ENCODE assay signal across 35 cellular contexts in the genomic region with DNA sequence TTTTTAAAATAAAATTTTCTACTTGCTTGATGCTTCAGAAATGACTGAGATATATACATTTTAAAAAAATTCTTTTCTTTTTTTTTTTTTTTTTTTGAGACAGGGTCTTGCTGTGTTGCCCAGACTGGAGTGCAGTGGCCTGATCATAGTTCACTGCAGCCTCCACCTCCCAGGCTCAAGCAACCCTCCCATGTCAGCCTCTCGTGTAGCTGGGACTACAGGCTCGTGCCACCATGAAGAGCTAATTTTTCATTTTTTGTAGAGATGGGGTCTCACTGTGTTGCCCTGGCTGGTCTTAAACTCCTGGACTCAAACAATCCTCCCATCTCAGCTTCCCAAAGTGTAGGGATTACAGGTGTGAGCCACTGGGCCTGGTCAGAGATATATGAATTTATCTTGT. TPM values are rescaled to one million over a fixed set of nuclear protein-coding genes. Genes with fewer than 3 reads are reported as not detected.
"Had no signal": no experiment of that assay in that cellular context is flagged by ENCODE, and none has a peak within 500 bp of the region (broad histone marks: within the 10 kb centered on the region; RNA-seq: fewer than 3 reads in every experiment).

No MANE protein-coding gene starts in this region.

- H3K36me3 ChIP-seq: adrenal gland, brain microvascular endothelial cell, breast epithelium had no signal

- H3K4me1 Mint-ChIP-seq: activated CD4-positive, alpha-beta T cell treated with anti-CD3 and anti-CD28 coated beads for 36 hours; activated CD8-positive, alpha-beta memory T cell treated with anti-CD3 and anti-CD28 coated beads, Interleukin-2, amount 10 ng/mL, durations not matched to agents 7 days and 5 days; activated naive CD8-positive, alpha-beta T cell treated with anti-CD3 and anti-CD28 coated beads for 36 hours had no signal

- H3K36me3 Mint-ChIP-seq: activated CD8-positive, alpha-beta memory T cell treated with anti-CD3 and anti-CD28 coated beads, Interleukin-2, amount 10 ng/mL, durations not matched to agents 7 days and 5 days; activated naive CD8-positive, alpha-beta T cell treated with anti-CD3 and anti-CD28 coated beads for 36 hours had no signal

- H3K4me1 ChIP-seq: adrenal gland, breast epithelium had no signal

- H3K9me3 ChIP-seq: adrenal gland, body of pancreas, breast epithelium had no signal

- DNase-seq: activated CD4-positive, alpha-beta memory T cell treated with anti-CD3 and anti-CD28 coated beads, Interleukin-2, amount 10 ng/mL, durations not matched to agents 7 days and 5 days; activated CD4-positive, alpha-beta T cell treated with anti-CD3 and anti-CD28 coated beads for 1 hour; activated CD4-positive, alpha-beta T cell treated with anti-CD3 and anti-CD28 coated beads for 36 hours; activated CD4-positive, alpha-beta T cell treated with anti-CD3 and anti-CD28 coated beads for 48 hours; activated CD4-positive, alpha-beta T cell treated with anti-CD3 and anti-CD28 coated beads, Interleukin-2, amount 10 ng/mL, durations not matched to agents 7 days and 5 days; activated CD4-positive, alpha-beta T cell treated with anti-CD3 and anti-CD28 coated beads, Interleukin-2, amount 50 U/mL, for 48 hours; activated CD4-positive, CD25-positive, alpha-beta regulatory T cell; activated CD8-positive, alpha-beta memory T cell treated with anti-CD3 and anti-CD28 coated beads for 24 hours; activated CD8-positive, alpha-beta memory T cell treated with anti-CD3 and anti-CD28 coated beads, Interleukin-2, amount 10 ng/mL, durations not matched to agents 7 days and 5 days; activated CD8-positive, alpha-beta memory T cell treated with anti-CD3 and anti-CD28 coated beads, Interleukin-2, amount 50 U/mL, for 48 hours; activated CD8-positive, alpha-beta T cell treated with anti-CD3 and anti-CD28 coated beads, Interleukin-2, amount 10 ng/mL, durations not matched to agents 7 days and 5 days; activated effector memory CD4-positive, alpha-beta T cell treated with Interleukin-2 at 50 U/mL for 16 hours; activated gamma-delta T cell treated with Interleukin-2 at 50 U/mL for 16 hours; activated naive CD4-positive, alpha-beta T cell; activated naive CD4-positive, alpha-beta T cell treated with anti-CD3 and anti-CD28 coated beads for 36 hours; activated naive CD4-positive, alpha-beta T cell treated with anti-CD3 and anti-CD28 coated beads, Interleukin-2, amount 50 U/mL, for 16 hours; activated naive CD8-positive, alpha-beta T cell treated with anti-CD3 and anti-CD28 coated beads for 36 hours; activated T-cell treated with anti-CD3 and anti-CD28 coated beads, Interleukin-2, amount 50 U/mL, for 24 hours; activated T-cell treated with anti-CD3 and anti-CD28 coated beads, Interleukin-2, amount 50 U/mL, for 48 hours; adrenal gland; amniotic stem cell; aorta; body of pancreas; brain microvascular endothelial cell; central memory CD4-positive, alpha-beta T cell; T-helper 1 cell; T-helper 2 cell; T-helper 9 cell had no signal

- H3K4me3 Mint-ChIP-seq: activated CD4-positive, alpha-beta memory T cell treated with anti-CD3 and anti-CD28 coated beads, Interleukin-2, amount 10 ng/mL, durations not matched to agents 7 days and 5 days; activated CD4-positive, alpha-beta T cell treated with anti-CD3 and anti-CD28 coated beads for 36 hours; activated CD4-positive, alpha-beta T cell treated with anti-CD3 and anti-CD28 coated beads, Interleukin-2, amount 10 ng/mL, durations not matched to agents 7 days and 5 days; activated CD8-positive, alpha-beta memory T cell treated with anti-CD3 and anti-CD28 coated beads, Interleukin-2, amount 10 ng/mL, durations not matched to agents 7 days and 5 days; activated CD8-positive, alpha-beta T cell treated with anti-CD3 and anti-CD28 coated beads, Interleukin-2, amount 10 ng/mL, durations not matched to agents 7 days and 5 days; activated naive CD4-positive, alpha-beta T cell treated with anti-CD3 and anti-CD28 coated beads for 36 hours; activated naive CD8-positive, alpha-beta T cell treated with anti-CD3 and anti-CD28 coated beads for 36 hours; activated T-cell treated with anti-CD3 and anti-CD28 coated beads, Interleukin-2, amount 50 U/mL, for 24 hours; T-helper 1 cell treated with Interleukin-12 subunit alpha and Interleukin-12 subunit beta and Interleukin-4 antibody, amounts not matched to agents 30 μg/mL and 1 μg/mL, for 36 hours; T-helper 2 cell treated with Interferon-gamma antibody and Interleukin-4, amounts not matched to agents 5 μg/mL and 100 μg/mL, for 36 hours had no signal

- H3K27me3 Mint-ChIP-seq: activated CD4-positive, alpha-beta T cell treated with anti-CD3 and anti-CD28 coated beads for 36 hours; activated T-cell treated with anti-CD3 and anti-CD28 coated beads, Interleukin-2, amount 50 U/mL, for 24 hours had no signal

- H3K27ac ChIP-seq: adrenal gland, body of pancreas, brain microvascular endothelial cell, breast epithelium, VCaP had no signal

- H3K4me3 ChIP-seq: adrenal gland, body of pancreas, breast epithelium had no signal

- H3K27ac Mint-ChIP-seq: activated CD4-positive, alpha-beta memory T cell treated with anti-CD3 and anti-CD28 coated beads, Interleukin-2, amount 10 ng/mL, durations not matched to agents 7 days and 5 days; activated CD4-positive, alpha-beta T cell treated with anti-CD3 and anti-CD28 coated beads for 36 hours; activated CD4-positive, alpha-beta T cell treated with anti-CD3 and anti-CD28 coated beads, Interleukin-2, amount 10 ng/mL, durations not matched to agents 7 days and 5 days; activated CD8-positive, alpha-beta memory T cell treated with anti-CD3 and anti-CD28 coated beads, Interleukin-2, amount 10 ng/mL, durations not matched to agents 7 days and 5 days; activated CD8-positive, alpha-beta T cell treated with anti-CD3 and anti-CD28 coated beads, Interleukin-2, amount 10 ng/mL, durations not matched to agents 7 days and 5 days; activated naive CD4-positive, alpha-beta T cell treated with anti-CD3 and anti-CD28 coated beads for 36 hours; activated naive CD4-positive, alpha-beta T cell treated with anti-CD3 and anti-CD28 coated beads, Interleukin-2, amount 50 U/mL, for 72 hours; activated naive CD8-positive, alpha-beta T cell treated with anti-CD3 and anti-CD28 coated beads for 36 hours; activated T-cell treated with anti-CD3 and anti-CD28 coated beads, Interleukin-2, amount 50 U/mL, for 24 hours; activated T-helper 2 cell treated with anti-CD3 and anti-CD28 coated beads, Interferon-gamma antibody, Interleukin-2, Interleukin-4, amounts not matched to agents 10 μg/mL and 5 μg/mL and 100 μg/mL, durations not matched to agents 14 hours and 24 hours and 36 hours; T-helper 1 cell treated with Interleukin-12 subunit alpha and Interleukin-12 subunit beta and Interleukin-4 antibody, amounts not matched to agents 30 μg/mL and 1 μg/mL, for 36 hours; T-helper 2 cell treated with Interferon-gamma antibody and Interleukin-4, amounts not matched to agents 5 μg/mL and 100 μg/mL, for 36 hours had no signal

- ATAC-seq: activated CD4-positive, alpha-beta T cell treated with anti-CD3 and anti-CD28 coated beads for 36 hours; activated CD4-positive, CD25-positive, alpha-beta regulatory T cell treated with anti-CD3 and anti-CD28 coated beads, Interleukin-2, amount 50 U/mL, for 24 hours; activated CD8-positive, alpha-beta memory T cell treated with anti-CD3 and anti-CD28 coated beads, Interleukin-2, amount 10 ng/mL, durations not matched to agents 7 days and 5 days; activated CD8-positive, alpha-beta T cell treated with anti-CD3 and anti-CD28 coated beads, Interleukin-2, amount 10 ng/mL, durations not matched to agents 7 days and 5 days; activated naive CD4-positive, alpha-beta T cell treated with anti-CD3 and anti-CD28 coated beads, Interleukin-2, amount 50 U/mL, for 72 hours; body of pancreas had no signal

RNA-seq across cellular contexts. Expression of a gene that starts 12.9 kb away (rescaled TPM):
- total RNA-seq: activated CD4-positive, alpha-beta T cell treated with anti-CD3 and anti-CD28 coated beads for 36 hours; activated naive CD4-positive, alpha-beta T cell treated with anti-CD3 and anti-CD28 coated beads for 36 hours; activated naive CD4-positive, alpha-beta T cell treated with anti-CD3 and anti-CD28 coated beads, Interleukin-2, amount 50 U/mL, for 72 hours; activated naive CD8-positive, alpha-beta T cell treated with anti-CD3 and anti-CD28 coated beads for 36 hours had no signal

RNA-seq across cellular contexts. Expression of a gene that starts 55.2 kb away (rescaled TPM):
- total RNA-seq: body of pancreas had no signal
